7 cellular contexts compared by ENCODE assay signal in the genomic region with DNA sequence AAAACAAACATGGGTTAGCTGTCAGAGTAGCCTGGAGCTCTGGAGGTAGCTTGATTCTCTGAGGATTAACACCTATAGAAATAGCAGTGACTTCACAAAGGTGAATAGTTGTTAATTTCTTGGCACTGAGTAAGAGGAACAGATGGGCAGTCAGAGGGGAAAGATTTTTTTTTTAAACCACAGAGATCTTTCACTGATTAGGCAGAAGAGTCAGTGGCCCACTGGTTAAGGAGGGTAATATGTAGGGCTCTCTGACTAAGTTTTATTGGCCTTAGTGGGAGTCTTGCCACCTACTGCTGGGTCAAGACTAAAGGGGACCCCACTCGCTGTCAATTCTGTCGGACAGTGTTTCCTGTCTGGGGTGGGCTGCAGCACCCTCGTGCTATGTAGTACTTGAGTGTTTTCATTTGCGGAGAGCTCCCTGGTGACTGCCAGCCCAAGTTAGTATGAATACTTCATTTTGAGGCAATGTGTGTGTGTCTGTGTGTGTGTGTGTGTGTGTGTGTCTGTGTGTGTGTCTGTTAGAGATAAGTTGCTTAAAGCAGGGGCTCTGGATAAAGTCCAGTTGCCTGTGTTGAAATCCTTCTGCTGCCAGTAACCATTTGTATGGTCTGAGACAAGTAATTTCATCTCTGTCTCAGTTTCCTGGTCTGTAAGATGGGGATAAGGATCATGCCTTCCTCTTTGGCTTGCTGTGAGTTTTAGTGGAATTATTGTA.
DNase-seq lines count a peak whose midpoint lies in the region; ATAC-seq and TF ChIP-seq lines count a peak whose summit lies in the region.

No MANE protein-coding gene starts in this region.

- H3K9me3 ChIP-seq in left lung = no peaks in the 10 kb centered on the region

- H3K4me3 ChIP-seq in left lung (no peak overlapping the region), urinary bladder (ENCODE audit: low read depth, low read length) (no peak overlapping the region)

- peaks cover 89% of the 10 kb centered on the region for H3K4me1 Mint-ChIP-seq in activated naive CD8-positive, alpha-beta T cell treated with anti-CD3 and anti-CD28 coated beads for 36 hours

- H3K4me1 ChIP-seq in left lung (peaks cover 17 to 80% of the 10 kb centered on the region in 2 donors), urinary bladder (ENCODE audit: insufficient read depth) (peaks cover 3% of the 10 kb centered on the region)

- H3K27me3 ChIP-seq in left lung = no peaks in the 10 kb centered on the region

- H3K27ac Mint-ChIP-seq in activated naive CD8-positive, alpha-beta T cell treated with anti-CD3 and anti-CD28 coated beads for 36 hours = peak overlapping the region; percentile 98

- H3K27ac ChIP-seq in left lung = peak overlapping the region; percentile 73 to 92
- H3K27ac ChIP-seq in urinary bladder (ENCODE audit: low read depth) = peak overlapping the region; percentile 71

- intact Hi-C loops in left lung (cut with DNase I) = loop anchor here in 1 of 2 donors (10.0 kb wide), 2 partner anchors 142 to 198 kb away; a partner anchor contains a TSS

- WGBS in urinary bladder = 33% methylated on average over 4 of the region's 4 CpGs

- H3K9me3 Mint-ChIP-seq in activated naive CD8-positive, alpha-beta T cell treated with anti-CD3 and anti-CD28 coated beads for 36 hours = peaks cover 3% of the 10 kb centered on the region

- H3K4me3 Mint-ChIP-seq in activated naive CD8-positive, alpha-beta T cell treated with anti-CD3 and anti-CD28 coated beads for 36 hours = peak overlapping the region; percentile 70

- no peaks in the 10 kb centered on the region for H3K36me3 ChIP-seq in left lung
- no peaks in the 10 kb centered on the region for H3K36me3 ChIP-seq in urinary bladder (ENCODE audit: insufficient read depth)

- no peak for TF ChIP-seq CTCF in left lung (IDR thresholded peaks at IDR 0.05)

- ATAC-seq in GM18499 (IDR thresholded peaks at IDR 0.05; ENCODE audit: insufficient read depth, unreplicated experiment) = peak; percentile 32
- ATAC-seq in GM21737 (IDR thresholded peaks at IDR 0.05; ENCODE audit: unreplicated experiment) = peak; percentile 43
- no peak for ATAC-seq in left lung

- DNase-seq in LoVo (ENCODE audit: low spot score) (peak; percentile 83), left lung (no peak), NCI-H510A treated with DMSO at 0.1 percent for 48 hours (lab: John Stamatoyannopoulos, UW) (no peak)
- DNase-seq in activated naive CD8-positive, alpha-beta T cell treated with anti-CD3 and anti-CD28 coated beads for 36 hours = no peak

- no peaks in the 10 kb centered on the region for H3K27me3 Mint-ChIP-seq in activated naive CD8-positive, alpha-beta T cell treated with anti-CD3 and anti-CD28 coated beads for 36 hours

- H3K36me3 Mint-ChIP-seq in activated naive CD8-positive, alpha-beta T cell treated with anti-CD3 and anti-CD28 coated beads for 36 hours = peaks cover 67% of the 10 kb centered on the region
